ENCODE assay signal across 1 cellular context in genomic region chr3:122688996-122689395, GRCh38.
A peak's percentile ranks its signal among the peaks of the same experiment; 100 is the strongest.
TF ChIP-seq lines count a peak whose summit lies in the region.

No MANE protein-coding gene starts in this region.

TF ChIP-seq in K562, 482 proteins besides CTCF, POLR2A, EP300 and RAD21:
- no peak for TF ChIP-seq KLF10 (CRISPR knock-in tag; IDR thresholded peaks at IDR 0.05)
- peak; percentile 67; the same call in 1 of the 2 replicates for TF ChIP-seq SPI1 (IDR thresholded peaks at IDR 0.05; ENCODE audit: borderline replicate concordance, low read depth, low read length)
